Comparison of ENCODE assay signal across 1 cellular context in genomic region chr21:41764558-41765392, GRCh38.
TF ChIP-seq lines count a peak whose summit lies in the region.

No MANE protein-coding gene starts in this region.

TF ChIP-seq in HepG2, 621 proteins besides CTCF, POLR2A, EP300 and RAD21 (continued from another document and continues in another):
- no peak for TF ChIP-seq MTA1 (CRISPR knock-in tag; IDR thresholded peaks at IDR 0.05; ENCODE audit: borderline replicate concordance)
- TF ChIP-seq ZNF792 (CRISPR knock-in tag; IDR thresholded peaks at IDR 0.05), result peak; percentile 22; the same call in 1 of the 2 replicates
- TF ChIP-seq CCAR2 (optimal IDR thresholded peaks at IDR 0.05; ENCODE audit: low read depth, low read length), result no peak
- no peak for TF ChIP-seq MTF2 (CRISPR knock-in tag; IDR thresholded peaks at IDR 0.05; ENCODE audit: borderline replicate concordance)
- no peak for TF ChIP-seq ZNF3 (CRISPR knock-in tag; IDR thresholded peaks at IDR 0.05)
- TF ChIP-seq RCOR2 (CRISPR knock-in tag; IDR thresholded peaks at IDR 0.05), result no peak
- TF ChIP-seq ZBED4 (CRISPR knock-in tag; IDR thresholded peaks at IDR 0.05; ENCODE audit: borderline replicate concordance), result no peak
- TF ChIP-seq TIGD3 (CRISPR knock-in tag; IDR thresholded peaks at IDR 0.05; ENCODE audit: borderline replicate concordance), result no peak
- no peak for TF ChIP-seq BATF2 (CRISPR knock-in tag; IDR thresholded peaks at IDR 0.05)
- TF ChIP-seq ZBTB38 (CRISPR knock-in tag; IDR thresholded peaks at IDR 0.05), result no peak
- no peak for TF ChIP-seq MTA3 (CRISPR knock-in tag; IDR thresholded peaks at IDR 0.05)
- no peak for TF ChIP-seq XBP1 (CRISPR knock-in tag; IDR thresholded peaks at IDR 0.05)
- TF ChIP-seq CBX1 (IDR thresholded peaks at IDR 0.05; ENCODE audit: low read depth), result no peak
- TF ChIP-seq FOSL2 (CRISPR knock-in tag; IDR thresholded peaks at IDR 0.05), result peak; percentile 26; the same call in 1 of the 2 replicates
- no peak for TF ChIP-seq MAFK (conservative IDR thresholded peaks at IDR 0.05 in 1 of 2, IDR thresholded peaks at IDR 0.05 in 1 of 2; ENCODE audit: low read length in 2 of 2)
- no peak for TF ChIP-seq BRD4 (CRISPR knock-in tag; IDR thresholded peaks at IDR 0.05)
- no peak for TF ChIP-seq ZNF614 (CRISPR knock-in tag; IDR thresholded peaks at IDR 0.05; ENCODE audit: borderline replicate concordance)
- no peak for TF ChIP-seq TBP (CRISPR knock-in tag; IDR thresholded peaks at IDR 0.05)
- TF ChIP-seq ELF3 (CRISPR knock-in tag; IDR thresholded peaks at IDR 0.05), result peak; percentile 63
- no peak for TF ChIP-seq JUNB (CRISPR knock-in tag; IDR thresholded peaks at IDR 0.05; ENCODE audit: borderline replicate concordance)
- TF ChIP-seq POLR2AphosphoS5 (IDR thresholded peaks at IDR 0.05; ENCODE audit: low read depth, low read length), result no peak
- no peak for TF ChIP-seq AFF4 (CRISPR knock-in tag; IDR thresholded peaks at IDR 0.05)
- TF ChIP-seq MBNL3 (CRISPR knock-in tag; conservative IDR thresholded peaks at IDR 0.05), result no peak
- TF ChIP-seq RBM39 (IDR thresholded peaks at IDR 0.05; ENCODE audit: low read depth, low read length, poor library complexity, severe bottlenecking), result no peak
- no peak for TF ChIP-seq MTF1 (CRISPR knock-in tag; IDR thresholded peaks at IDR 0.05)
- no peak for TF ChIP-seq KDM1A (CRISPR knock-in tag; IDR thresholded peaks at IDR 0.05)
- TF ChIP-seq PRPF4 (IDR thresholded peaks at IDR 0.05; ENCODE audit: low read depth, low read length, poor library complexity, severe bottlenecking), result no peak
- TF ChIP-seq ZNF607 (CRISPR knock-in tag; IDR thresholded peaks at IDR 0.05; ENCODE audit: borderline replicate concordance), result no peak
- no peak for TF ChIP-seq MYPOP (CRISPR knock-in tag; IDR thresholded peaks at IDR 0.05)
- TF ChIP-seq ZNF18 (CRISPR knock-in tag; IDR thresholded peaks at IDR 0.05; ENCODE audit: insufficient replicate concordance), result no peak
- no peak for TF ChIP-seq MAFF (IDR thresholded peaks at IDR 0.05; ENCODE audit: low read depth, low read length)
- TF ChIP-seq ZNF549 (CRISPR knock-in tag; IDR thresholded peaks at IDR 0.05), result no peak
- 0 out of 2 replicates have a peak, but pooled peaks have one; percentile 9 for TF ChIP-seq ZNF629 (CRISPR knock-in tag; conservative IDR thresholded peaks at IDR 0.05)
- TF ChIP-seq CREM (IDR thresholded peaks at IDR 0.05), result peak; percentile 8; the same call in 1 of the 2 replicates
- no peak for TF ChIP-seq CREM (CRISPR knock-in tag; IDR thresholded peaks at IDR 0.05)
- no peak for TF ChIP-seq ZFAT (CRISPR knock-in tag; conservative IDR thresholded peaks at IDR 0.05)
- no peak for TF ChIP-seq DDIT3 (CRISPR knock-in tag; IDR thresholded peaks at IDR 0.05)
- TF ChIP-seq ZNF451 (CRISPR knock-in tag; IDR thresholded peaks at IDR 0.05), result no peak
- no peak for TF ChIP-seq NCOA2 (CRISPR knock-in tag; IDR thresholded peaks at IDR 0.05)
- no peak for TF ChIP-seq ZNF746 (CRISPR knock-in tag; IDR thresholded peaks at IDR 0.05)
- TF ChIP-seq ZBTB33 (CRISPR knock-in tag; IDR thresholded peaks at IDR 0.05), result no peak
- no peak for TF ChIP-seq ZNF678 (CRISPR knock-in tag; IDR thresholded peaks at IDR 0.05)
- no peak for TF ChIP-seq PHF20 (CRISPR knock-in tag; IDR thresholded peaks at IDR 0.05)
- TF ChIP-seq RFX5 (IDR thresholded peaks at IDR 0.05; ENCODE audit: low read depth, low read length), result no peak
- no peak for TF ChIP-seq HOXA5 (CRISPR knock-in tag; IDR thresholded peaks at IDR 0.05)
- TF ChIP-seq SIN3A (IDR thresholded peaks at IDR 0.05; ENCODE audit: borderline replicate concordance, low read depth, low read length), result no peak
- no peak for TF ChIP-seq TEAD2 (CRISPR knock-in tag; IDR thresholded peaks at IDR 0.05)
- no peak for TF ChIP-seq ZNF615 (CRISPR knock-in tag; IDR thresholded peaks at IDR 0.05; ENCODE audit: borderline replicate concordance)
- no peak for TF ChIP-seq ZKSCAN5 (CRISPR knock-in tag; IDR thresholded peaks at IDR 0.05)
- TF ChIP-seq NFE2L1 (CRISPR knock-in tag; IDR thresholded peaks at IDR 0.05; ENCODE audit: borderline replicate concordance), result no peak
- TF ChIP-seq SOX5 (CRISPR knock-in tag; IDR thresholded peaks at IDR 0.05; ENCODE audit: borderline replicate concordance), result peak; percentile 14; the same call in 1 of the 2 replicates
- TF ChIP-seq ZFX (CRISPR knock-in tag; IDR thresholded peaks at IDR 0.05; ENCODE audit: low read depth), result peak; percentile 70
- no peak for TF ChIP-seq ZNF441 (CRISPR knock-in tag; IDR thresholded peaks at IDR 0.05; ENCODE audit: borderline replicate concordance)
- TF ChIP-seq JDP2 (CRISPR knock-in tag; IDR thresholded peaks at IDR 0.05; ENCODE audit: borderline replicate concordance), result no peak
- no peak for TF ChIP-seq KLF13 (CRISPR knock-in tag; IDR thresholded peaks at IDR 0.05)
- TF ChIP-seq SOX13 (IDR thresholded peaks at IDR 0.05), result no peak
- peak in 1 of 2 experiments; percentile 45; a peak in 1 of 4 replicates for TF ChIP-seq SOX13 (CRISPR knock-in tag; conservative IDR thresholded peaks at IDR 0.05 in 1 of 2, IDR thresholded peaks at IDR 0.05 in 1 of 2)
- TF ChIP-seq ZSCAN31 (CRISPR knock-in tag; IDR thresholded peaks at IDR 0.05; ENCODE audit: low read depth), result no peak
- no peak for TF ChIP-seq DNMT3B (CRISPR knock-in tag; conservative IDR thresholded peaks at IDR 0.05)
